ENCODE assay signal across 25 cellular contexts in the genomic region with DNA sequence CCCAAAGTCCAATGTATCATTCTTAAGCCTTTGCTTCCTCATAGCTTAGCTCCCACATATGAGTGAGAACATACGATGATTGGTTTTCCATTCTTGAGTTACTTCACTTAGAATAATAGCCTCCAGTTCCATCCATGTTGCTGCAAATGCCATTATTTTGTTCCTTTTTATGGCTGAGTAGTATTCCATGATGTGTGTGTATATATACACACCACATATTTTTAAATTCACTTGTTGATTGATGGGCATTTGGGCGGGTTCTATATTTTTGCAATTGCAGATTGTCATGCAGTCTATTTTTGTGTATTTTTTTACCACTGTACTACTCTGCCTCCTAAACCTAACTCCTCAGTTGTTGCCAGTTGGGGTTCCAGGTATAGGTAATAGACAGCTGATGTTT.
DNase-seq lines count a peak whose midpoint lies in the region; ATAC-seq and TF ChIP-seq lines count a peak whose summit lies in the region.
"Had no signal": no experiment of that assay in that cellular context is flagged by ENCODE, and none has a peak within 500 bp of the region (broad histone marks: within the 10 kb centered on the region; RNA-seq: fewer than 3 reads in every experiment).

No MANE protein-coding gene starts in this region.

- no peak for TF ChIP-seq CTCF in HEK293 (tag by site-specific recombination; IDR thresholded peaks at IDR 0.05)

- peaks cover 75% of the 10 kb centered on the region for H3K36me3 Mint-ChIP-seq in stimulated activated naive CD8-positive, alpha-beta T cell treated with anti-CD3 and anti-CD28 coated beads, Interleukin-15, Interleukin-2, amounts not matched to agents 100 ng/mL and 50 ng/mL, for 24 hours (ENCODE audit: low read depth)
- peaks cover 3% of the 10 kb centered on the region for H3K36me3 Mint-ChIP-seq in central memory CD8-positive, alpha-beta T cell (ENCODE audit: insufficient read depth)
- no peaks in the 10 kb centered on the region for H3K36me3 Mint-ChIP-seq in T-helper 17 cell (ENCODE audit: low read depth)

- H3K9me3 ChIP-seq in HEK293 (ENCODE audit: control insufficient read depth, insufficient read depth, low read depth, low read length) (no peaks in the 10 kb centered on the region), T-helper 17 cell (ENCODE audit: control insufficient read depth, low read length, poor library complexity, severe bottlenecking) (no peaks in the 10 kb centered on the region)
- H3K9me3 ChIP-seq: BE2C had no signal

- no peaks in the 10 kb centered on the region for H3K4me1 ChIP-seq in HEK293 (ENCODE audit: control insufficient read depth, insufficient read depth, low read length)
- H3K4me1 ChIP-seq: BE2C, BLaER1 had no signal

- no peak overlapping the region for H3K4me3 Mint-ChIP-seq in stimulated activated naive CD8-positive, alpha-beta T cell treated with anti-CD3 and anti-CD28 coated beads, Interleukin-15, Interleukin-2, amounts not matched to agents 100 ng/mL and 50 ng/mL, for 24 hours
- no peak overlapping the region for H3K4me3 Mint-ChIP-seq in stimulated activated naive CD8-positive, alpha-beta T cell treated with anti-CD3 and anti-CD28 coated beads, Interleukin-15, amount 100 ng/mL, for 72 hours
- no peak overlapping the region for H3K4me3 Mint-ChIP-seq in central memory CD8-positive, alpha-beta T cell
- no peak overlapping the region for H3K4me3 Mint-ChIP-seq in T-helper 17 cell
- H3K4me3 Mint-ChIP-seq: CD14-positive monocyte; CD4-positive, alpha-beta memory T cell; CD4-positive, CD25-positive, alpha-beta regulatory T cell; CD8-positive, alpha-beta memory T cell had no signal

- H3K4me3 ChIP-seq in HEK293 (ENCODE audit: low read depth, low read length): no peak overlapping the region
- H3K4me3 ChIP-seq: BLaER1, GM12878 had no signal

- H3K27ac Mint-ChIP-seq in stimulated activated naive CD8-positive, alpha-beta T cell treated with anti-CD3 and anti-CD28 coated beads, Interleukin-15, Interleukin-2, amounts not matched to agents 100 ng/mL and 50 ng/mL, for 24 hours: peak overlapping the region; percentile 59
- H3K27ac Mint-ChIP-seq in stimulated activated naive CD8-positive, alpha-beta T cell treated with anti-CD3 and anti-CD28 coated beads, Interleukin-15, amount 100 ng/mL, for 72 hours: no peak overlapping the region
- H3K27ac Mint-ChIP-seq in central memory CD8-positive, alpha-beta T cell (ENCODE audit: low read depth): peak overlapping the region; percentile 56
- no peak overlapping the region for H3K27ac Mint-ChIP-seq in T-helper 17 cell

- DNase-seq in stimulated activated naive CD8-positive, alpha-beta T cell treated with anti-CD3 and anti-CD28 coated beads, Interleukin-15, amount 100 ng/mL, for 72 hours: no peak
- no peak for DNase-seq in central memory CD8-positive, alpha-beta T cell (ENCODE audit: low spot score in 2 of 2)
- DNase-seq in NCI-H2196 treated with DMSO at 0.1 percent for 48 hours (lab: John Stamatoyannopoulos, UW; ENCODE audit: unreplicated experiment) (no peak), T-helper 17 cell (no peak)
- DNase-seq: 8988T; ACHN; BE2C; C1 segment of cervical spinal cord; CD4-positive, alpha-beta memory T cell; CD4-positive, CD25-positive, alpha-beta regulatory T cell; CD8-positive, alpha-beta memory T cell; COR-L47; DMS 273 treated with DMSO at 0.1 percent for 48 hours; DMS153; DMS53; DMS79; DND-41; EL; GDM1 had no signal

- H3K4me1 Mint-ChIP-seq in stimulated activated naive CD8-positive, alpha-beta T cell treated with anti-CD3 and anti-CD28 coated beads, Interleukin-15, Interleukin-2, amounts not matched to agents 100 ng/mL and 50 ng/mL, for 24 hours (ENCODE audit: low read depth): peaks cover 3% of the 10 kb centered on the region
- H3K4me1 Mint-ChIP-seq in stimulated activated naive CD8-positive, alpha-beta T cell treated with anti-CD3 and anti-CD28 coated beads, Interleukin-15, amount 100 ng/mL, for 72 hours: peaks cover 7% of the 10 kb centered on the region
- H3K4me1 Mint-ChIP-seq in central memory CD8-positive, alpha-beta T cell: peaks cover 7% of the 10 kb centered on the region
- no peaks in the 10 kb centered on the region for H3K4me1 Mint-ChIP-seq in T-helper 17 cell
- H3K4me1 Mint-ChIP-seq: CD14-positive monocyte had no signal

- H3K27ac ChIP-seq in HEK293 (ENCODE audit: extremely low read depth, low read depth, low read length): no peak overlapping the region
- H3K27ac ChIP-seq: BLaER1 had no signal

- CTCF ChIA-PET in HEK293 (lab: Yijun Ruan, JAX): no interaction called here

- POLR2A ChIA-PET in HEK293 (lab: Yijun Ruan, JAX): no interaction called here

- no peaks in the 10 kb centered on the region for H3K27me3 Mint-ChIP-seq in stimulated activated naive CD8-positive, alpha-beta T cell treated with anti-CD3 and anti-CD28 coated beads, Interleukin-15, Interleukin-2, amounts not matched to agents 100 ng/mL and 50 ng/mL, for 24 hours
- H3K27me3 Mint-ChIP-seq in stimulated activated naive CD8-positive, alpha-beta T cell treated with anti-CD3 and anti-CD28 coated beads, Interleukin-15, amount 100 ng/mL, for 72 hours: no peaks in the 10 kb centered on the region
- H3K27me3 Mint-ChIP-seq in central memory CD8-positive, alpha-beta T cell: no peaks in the 10 kb centered on the region
- no peaks in the 10 kb centered on the region for H3K27me3 Mint-ChIP-seq in T-helper 17 cell
- H3K27me3 Mint-ChIP-seq: CD4-positive, alpha-beta memory T cell; CD4-positive, CD25-positive, alpha-beta regulatory T cell; CD8-positive, alpha-beta memory T cell had no signal

- H3K36me3 ChIP-seq in HEK293 (ENCODE audit: control insufficient read depth in 2 of 2, insufficient read depth in 1 of 2, low read length in 2 of 2): peaks cover 4 to 15% of the 10 kb centered on the region in 2 experiments; a peak in 2 of 3 replicates

- no peak for ATAC-seq in stimulated activated naive CD8-positive, alpha-beta T cell treated with anti-CD3 and anti-CD28 coated beads, Interleukin-15, amount 100 ng/mL, for 72 hours
- ATAC-seq in central memory CD8-positive, alpha-beta T cell (replicated peaks; ENCODE audit: extremely low read depth, poor library complexity, severe bottlenecking): no peak
- no peak for ATAC-seq in T-helper 17 cell
- ATAC-seq in GM19351 (IDR thresholded peaks at IDR 0.05; ENCODE audit: unreplicated experiment): no peak
- ATAC-seq: GM12878 had no signal

- H3K9me3 Mint-ChIP-seq in stimulated activated naive CD8-positive, alpha-beta T cell treated with anti-CD3 and anti-CD28 coated beads, Interleukin-15, Interleukin-2, amounts not matched to agents 100 ng/mL and 50 ng/mL, for 24 hours: no peaks in the 10 kb centered on the region
- H3K9me3 Mint-ChIP-seq in stimulated activated naive CD8-positive, alpha-beta T cell treated with anti-CD3 and anti-CD28 coated beads, Interleukin-15, amount 100 ng/mL, for 72 hours: peaks cover 7 to 10% of the 10 kb centered on the region in 2 donors
- H3K9me3 Mint-ChIP-seq in central memory CD8-positive, alpha-beta T cell: peaks cover 4% of the 10 kb centered on the region

TF ChIP-seq in HEK293, 187 proteins besides CTCF, POLR2A, EP300 and RAD21:
- TF ChIP-seq ZNF146 (tag by site-specific recombination; IDR thresholded peaks at IDR 0.05) (peak; percentile 61; the same call in 1 of the 2 replicates), ZXDB (tag by site-specific recombination; IDR thresholded peaks at IDR 0.05) (no peak), ZBTB7A (tag by site-specific recombination; IDR thresholded peaks at IDR 0.05; ENCODE audit: low read depth) (no peak), ZNF623 (tag by site-specific recombination; IDR thresholded peaks at IDR 0.05) (no peak), ZFP3 (tag by site-specific recombination; IDR thresholded peaks at IDR 0.05; ENCODE audit: low read depth) (no peak), ZNF776 (tag by site-specific recombination; IDR thresholded peaks at IDR 0.05; ENCODE audit: borderline replicate concordance) (no peak)
- TF ChIP-seq, protein P1, sequence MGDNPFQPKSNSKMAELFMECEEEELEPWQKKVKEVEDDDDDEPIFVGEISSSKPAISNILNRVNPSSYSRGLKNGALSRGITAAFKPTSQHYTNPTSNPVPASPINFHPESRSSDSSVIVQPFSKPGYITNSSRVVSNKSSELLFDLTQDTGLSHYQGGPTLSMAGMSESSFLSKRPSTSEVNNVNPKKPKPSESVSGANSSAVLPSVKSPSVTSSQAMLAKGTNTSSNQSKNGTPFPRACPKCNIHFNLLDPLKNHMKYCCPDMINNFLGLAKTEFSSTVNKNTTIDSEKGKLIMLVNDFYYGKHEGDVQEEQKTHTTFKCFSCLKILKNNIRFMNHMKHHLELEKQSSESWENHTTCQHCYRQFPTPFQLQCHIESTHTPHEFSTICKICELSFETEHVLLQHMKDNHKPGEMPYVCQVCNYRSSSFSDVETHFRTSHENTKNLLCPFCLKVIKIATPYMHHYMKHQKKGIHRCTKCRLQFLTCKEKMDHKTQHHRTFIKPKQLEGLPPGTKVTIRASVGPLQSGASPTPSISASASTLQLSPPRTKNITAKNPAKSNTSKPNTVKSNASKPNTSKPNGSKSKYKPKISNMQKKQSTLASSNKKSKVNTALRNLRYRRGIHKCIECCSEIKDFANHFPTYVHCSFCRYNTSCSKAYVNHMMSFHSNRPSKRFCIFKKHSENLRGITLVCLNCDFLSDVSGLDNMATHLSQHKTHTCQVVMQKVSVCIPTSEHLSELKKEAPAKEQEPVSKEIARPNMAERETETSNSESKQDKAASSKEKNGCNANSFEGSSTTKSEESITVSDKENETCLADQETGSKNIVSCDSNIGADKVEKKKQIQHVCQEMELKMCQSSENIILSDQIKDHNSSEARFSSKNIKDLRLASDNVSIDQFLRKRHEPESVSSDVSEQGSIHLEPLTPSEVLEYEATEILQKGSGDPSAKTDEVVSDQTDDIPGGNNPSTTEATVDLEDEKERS (tag by site-specific recombination; IDR thresholded peaks at IDR 0.05): no peak

Comparison
In these comparisons a context has a peak if more than half of its experiments do, and no peak if none do; other contexts are left out.
1. H3K27ac Mint-ChIP-seq: peak in stimulated activated naive CD8-positive, alpha-beta T cell treated with anti-CD3 and anti-CD28 coated beads, Interleukin-15, Interleukin-2, amounts not matched to agents 100 ng/mL and 50 ng/mL, for 24 hours (single experiment) and central memory CD8-positive, alpha-beta T cell (single experiment); none in stimulated activated naive CD8-positive, alpha-beta T cell treated with anti-CD3 and anti-CD28 coated beads, Interleukin-15, amount 100 ng/mL, for 72 hours (0 of 2) and T-helper 17 cell (single experiment).